In genomic region chr6:5025911-5026819, GRCh38 we compare ENCODE assay signal across 8 cellular contexts. TPM values are rescaled to one million over a fixed set of nuclear protein-coding genes. Genes with fewer than 3 reads are reported as not detected.
A peak's percentile ranks its signal among the peaks of the same experiment; 100 is the strongest.
DNase-seq lines count a peak whose midpoint lies in the region; ATAC-seq and TF ChIP-seq lines count a peak whose summit lies in the region.

No MANE protein-coding gene starts in this region.

- peak overlapping the region; percentile 93 for H3K4me2 ChIP-seq in GM23248 (ENCODE audit: unreplicated experiment)

- WGBS in GM23248 (ENCODE audit: low coverage in 1 of 2, low lambda C conversion rate in 2 of 2, missing lambda C conversion rate in 2 of 2), 2 experiments: 6 to 7% methylated on average over 30 to 35 of the region's 35 CpGs

- H2AFZ ChIP-seq in GM23248: peak overlapping the region; percentile 94

- H3K27me3 Mint-ChIP-seq in immature natural killer cell (ENCODE audit: low read depth in 3 of 3): peaks cover 0 to 6% (median 3%) of the 10 kb centered on the region in 3 donors

- H3K36me3 ChIP-seq in GM23248 (ENCODE audit: low read depth): no peaks in the 10 kb centered on the region
- H3K36me3 ChIP-seq in brain microvascular endothelial cell (replicated peaks): no peaks in the 10 kb centered on the region

- H3K27me3 ChIP-seq in GM23248 (replicated peaks; ENCODE audit: insufficient read depth): no peaks in the 10 kb centered on the region
- H3K27me3 ChIP-seq in brain microvascular endothelial cell (replicated peaks): no peaks in the 10 kb centered on the region

- no peak for ATAC-seq in GM21723 (IDR thresholded peaks at IDR 0.05; ENCODE audit: unreplicated experiment)
- no peak for ATAC-seq in GM21390 (IDR thresholded peaks at IDR 0.05; ENCODE audit: unreplicated experiment)
- ATAC-seq in HG02970 (IDR thresholded peaks at IDR 0.05; ENCODE audit: low FRiP score, unreplicated experiment): no peak

- H3K4me3 Mint-ChIP-seq in immature natural killer cell: peak overlapping the region; percentile 73 to 85 (median 79)

- H3K4me1 Mint-ChIP-seq in immature natural killer cell: peaks cover 12 to 19% of the 10 kb centered on the region in 2 donors

- in situ Hi-C loops in GM23248 (cut with MboI): no loop called here
- in situ Hi-C loops in brain microvascular endothelial cell (cut with HindIII; ENCODE audit: low pct_ligation_motif_present, low sequenced_read_pairs): no loop called here

- no peaks in the 10 kb centered on the region for H3K9me3 Mint-ChIP-seq in immature natural killer cell

- H3K4me1 ChIP-seq in GM23248 (ENCODE audit: insufficient read depth): no peaks in the 10 kb centered on the region

- H3K27ac Mint-ChIP-seq in immature natural killer cell: peak overlapping the region in 1 of 6 donors; percentile 59

- DNase-seq in GM23248: peak; percentile 71
- DNase-seq in NCI-H524 (lab: John Stamatoyannopoulos, UW): peak; percentile 43 to 72
- peak; percentile 6 for DNase-seq in brain microvascular endothelial cell
- no peak for DNase-seq in immature natural killer cell
- DNase-seq in skeletal muscle cell (ENCODE audit: low read depth): no peak

- no peaks in the 10 kb centered on the region for H3F3A ChIP-seq in GM23248 (ENCODE audit: insufficient read depth)

- H3K9me2 ChIP-seq in GM23248 (ENCODE audit: insufficient read depth): no peaks in the 10 kb centered on the region

- no peaks in the 10 kb centered on the region for H3K9me3 ChIP-seq in GM23248 (ENCODE audit: low read depth)

- no peaks in the 10 kb centered on the region for H3K79me2 ChIP-seq in GM23248 (ENCODE audit: insufficient read depth)

- no peak overlapping the region for H3K27ac ChIP-seq in GM23248
- H3K27ac ChIP-seq in brain microvascular endothelial cell: no peak overlapping the region

- no peaks in the 10 kb centered on the region for H4K20me1 ChIP-seq in GM23248 (ENCODE audit: insufficient read depth)

- H3K36me3 Mint-ChIP-seq in immature natural killer cell: peaks cover 0 to 3% (median 0%) of the 10 kb centered on the region in 3 donors

- H3K9ac ChIP-seq in GM23248: peak overlapping the region; percentile 73

- TF ChIP-seq CTCF in brain microvascular endothelial cell (IDR thresholded peaks at IDR 0.05; ENCODE audit: low read depth, low read length, missing control alignments): peak; percentile 22

- H3K4me3 ChIP-seq in GM23248: peak overlapping the region; percentile 79
- H3K4me3 ChIP-seq in brain microvascular endothelial cell (ENCODE audit: low read depth, low read length): peak overlapping the region; percentile 64
- H3K4me3 ChIP-seq in skeletal muscle cell (ENCODE audit: low read depth, low read length): peak overlapping the region; percentile 49

RNA-seq across cellular contexts. Expression of gene RPP40, which starts 22.3 kb away (rescaled TPM):
- total RNA-seq in GM23248 (2014; rRNA removed; shearing (Covaris generic)): 16.2 and 29.3 TPM in 2 replicates
- polyA plus RNA-seq in GM23248 (2016; fragmentation: Nextera tagmentation; extraction: Ambion mirVana) (21.9 and 29.0 TPM in 2 replicates), immature natural killer cell (1 to 10 TPM; 6.9 to 8.8 (median 8.3) TPM)

RNA-seq across cellular contexts. Expression of gene PPP1R3G, which starts 59.0 kb away (rescaled TPM):
- total RNA-seq in GM23248 (2014; rRNA removed; shearing (Covaris generic)): 1.5 and 2.6 TPM in 2 replicates
- polyA plus RNA-seq in GM23248 (2016; fragmentation: Nextera tagmentation; extraction: Ambion mirVana): 0.84 and 0.85 TPM in 2 replicates
- polyA plus RNA-seq in immature natural killer cell: not detected

Comparison
In these comparisons a context has a peak if more than half of its experiments do, and no peak if none do; other contexts are left out.
1. DNase-seq: peak in GM23248 (single experiment), NCI-H524 (2 of 2) and brain microvascular endothelial cell (single experiment); none in immature natural killer cell (0 of 3) and skeletal muscle cell (single experiment).
2. Peak in every context shown above with its lines, with median percentiles within 50 percentile points of each other: H3K4me3 ChIP-seq.